2 cellular contexts compared by ENCODE assay signal in the genomic region with DNA sequence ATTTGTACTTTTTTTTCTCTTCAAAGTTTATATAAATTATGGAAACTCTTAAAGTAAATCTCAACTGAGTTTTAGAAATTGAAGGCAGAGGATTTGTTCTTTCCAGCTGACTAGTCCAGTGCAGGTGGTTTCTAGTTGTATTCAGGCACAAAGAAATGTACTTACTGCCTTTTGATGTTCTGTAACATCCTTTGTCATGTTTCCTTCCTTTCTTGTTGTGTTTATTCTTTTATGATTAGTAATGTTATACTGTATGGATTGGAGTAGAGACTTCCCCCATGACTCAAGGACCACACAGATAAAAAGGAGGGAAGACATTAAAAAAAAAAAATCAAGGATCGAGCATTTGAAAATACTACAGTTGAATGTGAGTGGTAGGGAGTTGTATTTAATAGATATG.
TF ChIP-seq lines count a peak whose summit lies in the region.

No MANE protein-coding gene starts in this region.

TF ChIP-seq in WTC11, 78 proteins besides CTCF, POLR2A, EP300 and RAD21 (continues in another document):
- TF ChIP-seq RORB (CRISPR knock-in tag; IDR thresholded peaks at IDR 0.05) = no peak
- no peak for TF ChIP-seq NR2C2 (CRISPR knock-in tag; IDR thresholded peaks at IDR 0.05)
- no peak for TF ChIP-seq ZBTB21 (CRISPR knock-in tag; IDR thresholded peaks at IDR 0.05; ENCODE audit: borderline replicate concordance)
- TF ChIP-seq, protein P1, sequence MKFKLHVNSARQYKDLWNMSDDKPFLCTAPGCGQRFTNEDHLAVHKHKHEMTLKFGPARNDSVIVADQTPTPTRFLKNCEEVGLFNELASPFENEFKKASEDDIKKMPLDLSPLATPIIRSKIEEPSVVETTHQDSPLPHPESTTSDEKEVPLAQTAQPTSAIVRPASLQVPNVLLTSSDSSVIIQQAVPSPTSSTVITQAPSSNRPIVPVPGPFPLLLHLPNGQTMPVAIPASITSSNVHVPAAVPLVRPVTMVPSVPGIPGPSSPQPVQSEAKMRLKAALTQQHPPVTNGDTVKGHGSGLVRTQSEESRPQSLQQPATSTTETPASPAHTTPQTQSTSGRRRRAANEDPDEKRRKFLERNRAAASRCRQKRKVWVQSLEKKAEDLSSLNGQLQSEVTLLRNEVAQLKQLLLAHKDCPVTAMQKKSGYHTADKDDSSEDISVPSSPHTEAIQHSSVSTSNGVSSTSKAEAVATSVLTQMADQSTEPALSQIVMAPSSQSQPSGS (CRISPR knock-in tag; IDR thresholded peaks at IDR 0.05; ENCODE audit: borderline replicate concordance, low read depth) = no peak
- TF ChIP-seq, protein P2, sequence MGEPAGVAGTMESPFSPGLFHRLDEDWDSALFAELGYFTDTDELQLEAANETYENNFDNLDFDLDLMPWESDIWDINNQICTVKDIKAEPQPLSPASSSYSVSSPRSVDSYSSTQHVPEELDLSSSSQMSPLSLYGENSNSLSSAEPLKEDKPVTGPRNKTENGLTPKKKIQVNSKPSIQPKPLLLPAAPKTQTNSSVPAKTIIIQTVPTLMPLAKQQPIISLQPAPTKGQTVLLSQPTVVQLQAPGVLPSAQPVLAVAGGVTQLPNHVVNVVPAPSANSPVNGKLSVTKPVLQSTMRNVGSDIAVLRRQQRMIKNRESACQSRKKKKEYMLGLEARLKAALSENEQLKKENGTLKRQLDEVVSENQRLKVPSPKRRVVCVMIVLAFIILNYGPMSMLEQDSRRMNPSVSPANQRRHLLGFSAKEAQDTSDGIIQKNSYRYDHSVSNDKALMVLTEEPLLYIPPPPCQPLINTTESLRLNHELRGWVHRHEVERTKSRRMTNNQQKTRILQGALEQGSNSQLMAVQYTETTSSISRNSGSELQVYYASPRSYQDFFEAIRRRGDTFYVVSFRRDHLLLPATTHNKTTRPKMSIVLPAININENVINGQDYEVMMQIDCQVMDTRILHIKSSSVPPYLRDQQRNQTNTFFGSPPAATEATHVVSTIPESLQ (CRISPR knock-in tag; IDR thresholded peaks at IDR 0.05) = no peak
- TF ChIP-seq NR3C1 (CRISPR knock-in tag; conservative IDR thresholded peaks at IDR 0.05; ENCODE audit: low read depth) = no peak
- no peak for TF ChIP-seq MXD4 (CRISPR knock-in tag; IDR thresholded peaks at IDR 0.05; ENCODE audit: borderline replicate concordance)
- no peak for TF ChIP-seq PRRX2 (CRISPR knock-in tag; IDR thresholded peaks at IDR 0.05)
- TF ChIP-seq, protein P3, sequence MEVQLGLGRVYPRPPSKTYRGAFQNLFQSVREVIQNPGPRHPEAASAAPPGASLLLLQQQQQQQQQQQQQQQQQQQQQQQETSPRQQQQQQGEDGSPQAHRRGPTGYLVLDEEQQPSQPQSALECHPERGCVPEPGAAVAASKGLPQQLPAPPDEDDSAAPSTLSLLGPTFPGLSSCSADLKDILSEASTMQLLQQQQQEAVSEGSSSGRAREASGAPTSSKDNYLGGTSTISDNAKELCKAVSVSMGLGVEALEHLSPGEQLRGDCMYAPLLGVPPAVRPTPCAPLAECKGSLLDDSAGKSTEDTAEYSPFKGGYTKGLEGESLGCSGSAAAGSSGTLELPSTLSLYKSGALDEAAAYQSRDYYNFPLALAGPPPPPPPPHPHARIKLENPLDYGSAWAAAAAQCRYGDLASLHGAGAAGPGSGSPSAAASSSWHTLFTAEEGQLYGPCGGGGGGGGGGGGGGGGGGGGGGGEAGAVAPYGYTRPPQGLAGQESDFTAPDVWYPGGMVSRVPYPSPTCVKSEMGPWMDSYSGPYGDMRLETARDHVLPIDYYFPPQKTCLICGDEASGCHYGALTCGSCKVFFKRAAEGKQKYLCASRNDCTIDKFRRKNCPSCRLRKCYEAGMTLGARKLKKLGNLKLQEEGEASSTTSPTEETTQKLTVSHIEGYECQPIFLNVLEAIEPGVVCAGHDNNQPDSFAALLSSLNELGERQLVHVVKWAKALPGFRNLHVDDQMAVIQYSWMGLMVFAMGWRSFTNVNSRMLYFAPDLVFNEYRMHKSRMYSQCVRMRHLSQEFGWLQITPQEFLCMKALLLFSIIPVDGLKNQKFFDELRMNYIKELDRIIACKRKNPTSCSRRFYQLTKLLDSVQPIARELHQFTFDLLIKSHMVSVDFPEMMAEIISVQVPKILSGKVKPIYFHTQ (CRISPR knock-in tag; IDR thresholded peaks at IDR 0.05) = no peak
- TF ChIP-seq, protein P4, sequence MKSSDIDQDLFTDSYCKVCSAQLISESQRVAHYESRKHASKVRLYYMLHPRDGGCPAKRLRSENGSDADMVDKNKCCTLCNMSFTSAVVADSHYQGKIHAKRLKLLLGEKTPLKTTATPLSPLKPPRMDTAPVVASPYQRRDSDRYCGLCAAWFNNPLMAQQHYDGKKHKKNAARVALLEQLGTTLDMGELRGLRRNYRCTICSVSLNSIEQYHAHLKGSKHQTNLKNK (CRISPR knock-in tag; IDR thresholded peaks at IDR 0.05) = no peak
- TF ChIP-seq ESRRA (CRISPR knock-in tag; IDR thresholded peaks at IDR 0.05; ENCODE audit: borderline replicate concordance) = no peak
- TF ChIP-seq, protein P5, sequence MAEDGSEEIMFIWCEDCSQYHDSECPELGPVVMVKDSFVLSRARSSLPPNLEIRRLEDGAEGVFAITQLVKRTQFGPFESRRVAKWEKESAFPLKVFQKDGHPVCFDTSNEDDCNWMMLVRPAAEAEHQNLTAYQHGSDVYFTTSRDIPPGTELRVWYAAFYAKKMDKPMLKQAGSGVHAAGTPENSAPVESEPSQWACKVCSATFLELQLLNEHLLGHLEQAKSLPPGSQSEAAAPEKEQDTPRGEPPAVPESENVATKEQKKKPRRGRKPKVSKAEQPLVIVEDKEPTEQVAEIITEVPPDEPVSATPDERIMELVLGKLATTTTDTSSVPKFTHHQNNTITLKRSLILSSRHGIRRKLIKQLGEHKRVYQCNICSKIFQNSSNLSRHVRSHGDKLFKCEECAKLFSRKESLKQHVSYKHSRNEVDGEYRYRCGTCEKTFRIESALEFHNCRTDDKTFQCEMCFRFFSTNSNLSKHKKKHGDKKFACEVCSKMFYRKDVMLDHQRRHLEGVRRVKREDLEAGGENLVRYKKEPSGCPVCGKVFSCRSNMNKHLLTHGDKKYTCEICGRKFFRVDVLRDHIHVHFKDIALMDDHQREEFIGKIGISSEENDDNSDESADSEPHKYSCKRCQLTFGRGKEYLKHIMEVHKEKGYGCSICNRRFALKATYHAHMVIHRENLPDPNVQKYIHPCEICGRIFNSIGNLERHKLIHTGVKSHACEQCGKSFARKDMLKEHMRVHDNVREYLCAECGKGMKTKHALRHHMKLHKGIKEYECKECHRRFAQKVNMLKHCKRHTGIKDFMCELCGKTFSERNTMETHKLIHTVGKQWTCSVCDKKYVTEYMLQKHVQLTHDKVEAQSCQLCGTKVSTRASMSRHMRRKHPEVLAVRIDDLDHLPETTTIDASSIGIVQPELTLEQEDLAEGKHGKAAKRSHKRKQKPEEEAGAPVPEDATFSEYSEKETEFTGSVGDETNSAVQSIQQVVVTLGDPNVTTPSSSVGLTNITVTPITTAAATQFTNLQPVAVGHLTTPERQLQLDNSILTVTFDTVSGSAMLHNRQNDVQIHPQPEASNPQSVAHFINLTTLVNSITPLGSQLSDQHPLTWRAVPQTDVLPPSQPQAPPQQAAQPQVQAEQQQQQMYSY (CRISPR knock-in tag; IDR thresholded peaks at IDR 0.05) = no peak

TF ChIP-seq in endothelial cell of umbilical vein, 7 proteins besides CTCF, POLR2A, EP300 and RAD21:
- TF ChIP-seq FOS (IDR thresholded peaks at IDR 0.05; ENCODE audit: borderline replicate concordance, insufficient read depth, low read length) = peak; percentile 85
- peak; percentile 43 for TF ChIP-seq JUN (IDR thresholded peaks at IDR 0.05; ENCODE audit: borderline replicate concordance, insufficient read depth, insufficient read length, low read depth)
- TF ChIP-seq POLR2AphosphoS5 (IDR thresholded peaks at IDR 0.05; ENCODE audit: insufficient read depth, low read depth, low read length) = peak; percentile 36
- TF ChIP-seq MYC (IDR thresholded peaks at IDR 0.05; ENCODE audit: low read depth, low read length) = no peak
- peak; percentile 28 for TF ChIP-seq GATA2 (IDR thresholded peaks at IDR 0.05; ENCODE audit: insufficient read depth, insufficient read length, low read depth, low read length)
- TF ChIP-seq, protein P6, sequence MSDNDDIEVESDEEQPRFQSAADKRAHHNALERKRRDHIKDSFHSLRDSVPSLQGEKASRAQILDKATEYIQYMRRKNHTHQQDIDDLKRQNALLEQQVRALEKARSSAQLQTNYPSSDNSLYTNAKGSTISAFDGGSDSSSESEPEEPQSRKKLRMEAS (IDR thresholded peaks at IDR 0.05; ENCODE audit: insufficient read depth, insufficient read length) = no peak
- no peak for TF ChIP-seq EZH2 (IDR thresholded peaks at IDR 0.05; ENCODE audit: borderline replicate concordance, low read depth, low read length, severe bottlenecking)
